ENCODE assay signal across 8 cellular contexts in the genomic region with DNA sequence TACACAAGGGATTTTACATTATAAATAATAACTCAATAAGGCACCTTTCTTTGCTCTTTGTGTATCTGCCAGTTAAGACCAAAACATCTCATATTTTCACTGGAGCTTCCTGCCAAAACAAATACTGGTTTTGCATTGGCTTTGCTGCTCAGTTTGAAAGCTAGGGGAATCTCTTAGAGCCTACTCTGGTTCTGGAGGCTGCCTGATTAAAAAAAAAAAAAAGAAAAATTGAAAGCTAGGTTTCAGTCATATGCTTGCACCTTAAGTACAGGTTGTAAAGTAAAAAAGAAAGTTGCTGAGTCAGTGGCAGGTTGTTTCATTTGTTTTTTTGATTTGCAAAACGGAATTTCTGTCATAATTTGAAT. TPM values are rescaled to one million over a fixed set of nuclear protein-coding genes. Genes with fewer than 3 reads are reported as not detected.
DNase-seq lines count a peak whose midpoint lies in the region; ATAC-seq, FAIRE-seq and TF ChIP-seq lines count a peak whose summit lies in the region.

No MANE protein-coding gene starts in this region.

- H3K4me3 ChIP-seq in mucosa of descending colon: no peak overlapping the region

- H3K4me1 Mint-ChIP-seq in natural killer cell treated with Interleukin-12 subunit alpha and Interleukin-12 subunit beta and Interleukin-15 and Interleukin-18, amount 100 ng/mL, for 72 hours (ENCODE audit: low read depth in 2 of 2): peaks cover 18 to 21% of the 10 kb centered on the region in 2 donors
- peaks cover 10% of the 10 kb centered on the region for H3K4me1 Mint-ChIP-seq in activated naive CD8-positive, alpha-beta T cell treated with anti-CD3 and anti-CD28 coated beads, Interleukin-2, amount 50 U/mL, for 24 hours

- no peak overlapping the region for H3K27ac Mint-ChIP-seq in natural killer cell treated with Interleukin-12 subunit alpha and Interleukin-12 subunit beta and Interleukin-15 and Interleukin-18, amount 100 ng/mL, for 72 hours
- H3K27ac Mint-ChIP-seq in activated naive CD8-positive, alpha-beta T cell treated with anti-CD3 and anti-CD28 coated beads, Interleukin-2, amount 50 U/mL, for 24 hours: no peak overlapping the region

- TF ChIP-seq CTCF in mucosa of descending colon (IDR thresholded peaks at IDR 0.05): no peak

- H3K4me3 Mint-ChIP-seq in natural killer cell treated with Interleukin-12 subunit alpha and Interleukin-12 subunit beta and Interleukin-15 and Interleukin-18, amount 100 ng/mL, for 72 hours: no peak overlapping the region
- no peak overlapping the region for H3K4me3 Mint-ChIP-seq in activated naive CD8-positive, alpha-beta T cell treated with anti-CD3 and anti-CD28 coated beads, Interleukin-2, amount 50 U/mL, for 24 hours

- peaks cover 12% of the 10 kb centered on the region for H3K4me1 ChIP-seq in mucosa of descending colon (ENCODE audit: low read depth)

- no peaks in the 10 kb centered on the region for H3K27me3 Mint-ChIP-seq in natural killer cell treated with Interleukin-12 subunit alpha and Interleukin-12 subunit beta and Interleukin-15 and Interleukin-18, amount 100 ng/mL, for 72 hours
- H3K27me3 Mint-ChIP-seq in activated naive CD8-positive, alpha-beta T cell treated with anti-CD3 and anti-CD28 coated beads, Interleukin-2, amount 50 U/mL, for 24 hours: no peaks in the 10 kb centered on the region

- no peaks in the 10 kb centered on the region for H3K9me3 ChIP-seq in mucosa of descending colon

- H3K36me3 Mint-ChIP-seq in natural killer cell treated with Interleukin-12 subunit alpha and Interleukin-12 subunit beta and Interleukin-15 and Interleukin-18, amount 100 ng/mL, for 72 hours: no peaks in the 10 kb centered on the region
- H3K36me3 Mint-ChIP-seq in activated naive CD8-positive, alpha-beta T cell treated with anti-CD3 and anti-CD28 coated beads, Interleukin-2, amount 50 U/mL, for 24 hours (ENCODE audit: low read depth): no peaks in the 10 kb centered on the region

- no peaks in the 10 kb centered on the region for H3K36me3 ChIP-seq in mucosa of descending colon (ENCODE audit: low read depth)

- FAIRE-seq in GM12892 (lab: Jason Lieb, UNC): no peak

- TF ChIP-seq POLR2A in GM12892 (IDR thresholded peaks at IDR 0.05; ENCODE audit: low read depth, low read length): no peak

- ATAC-seq in HG03571 (IDR thresholded peaks at IDR 0.05; ENCODE audit: unreplicated experiment) (no peak), mucosa of descending colon (no peak)
- ATAC-seq in natural killer cell treated with Interleukin-12 subunit alpha and Interleukin-12 subunit beta and Interleukin-15 and Interleukin-18, amount 100 ng/mL, for 72 hours: no peak
- no peak for ATAC-seq in activated naive CD8-positive, alpha-beta T cell treated with anti-CD3 and anti-CD28 coated beads, Interleukin-2, amount 50 U/mL, for 24 hours

- H3K9me3 Mint-ChIP-seq in natural killer cell treated with Interleukin-12 subunit alpha and Interleukin-12 subunit beta and Interleukin-15 and Interleukin-18, amount 100 ng/mL, for 72 hours: no peaks in the 10 kb centered on the region
- no peaks in the 10 kb centered on the region for H3K9me3 Mint-ChIP-seq in activated naive CD8-positive, alpha-beta T cell treated with anti-CD3 and anti-CD28 coated beads, Interleukin-2, amount 50 U/mL, for 24 hours

- peak; percentile 17 for DNase-seq in GM12892 (ENCODE audit: insufficient read length)
- peak; percentile 8 for DNase-seq in HuH-7.5 (ENCODE audit: low spot score)
- DNase-seq in cerebellar cortex (ENCODE audit: low spot score): peak; percentile 27
- peak; percentile 9 for DNase-seq in pons (ENCODE audit: low spot score)
- no peak for DNase-seq in natural killer cell treated with Interleukin-12 subunit alpha and Interleukin-12 subunit beta and Interleukin-15 and Interleukin-18, amount 100 ng/mL, for 72 hours (ENCODE audit: low spot score)
- DNase-seq in mucosa of descending colon: no peak
- DNase-seq in activated naive CD8-positive, alpha-beta T cell treated with anti-CD3 and anti-CD28 coated beads, Interleukin-2, amount 50 U/mL, for 24 hours: no peak

- intact Hi-C loops in mucosa of descending colon (cut with DNase I, micrococcal nuclease): no loop called here

RNA-seq across cellular contexts. Expression of a gene that starts 2.3 kb away (rescaled TPM):
- polyA plus RNA-seq in GM12892 (2012; ENCODE audit: missing spikeins): 30.7 TPM
- 10 to 100 TPM; 31.8 to 36.5 TPM for total RNA-seq in natural killer cell treated with Interleukin-12 subunit alpha and Interleukin-12 subunit beta and Interleukin-15 and Interleukin-18, amount 100 ng/mL, for 72 hours
- 10 to 100 TPM; 54.7 to 93.0 (median 72.3) TPM for total RNA-seq in mucosa of descending colon

Comparison
In these comparisons a context has a peak if more than half of its experiments do, and no peak if none do; other contexts are left out.
1. DNase-seq: peak in GM12892 (single experiment), HuH-7.5 (single experiment), cerebellar cortex (single experiment) and pons (single experiment); none in natural killer cell treated with Interleukin-12 subunit alpha and Interleukin-12 subunit beta and Interleukin-15 and Interleukin-18, amount 100 ng/mL, for 72 hours (single experiment), mucosa of descending colon (0 of 3) and activated naive CD8-positive, alpha-beta T cell treated with anti-CD3 and anti-CD28 coated beads, Interleukin-2, amount 50 U/mL, for 24 hours (single experiment).